Comparison of ENCODE assay signal across 16 cellular contexts in the genomic region with DNA sequence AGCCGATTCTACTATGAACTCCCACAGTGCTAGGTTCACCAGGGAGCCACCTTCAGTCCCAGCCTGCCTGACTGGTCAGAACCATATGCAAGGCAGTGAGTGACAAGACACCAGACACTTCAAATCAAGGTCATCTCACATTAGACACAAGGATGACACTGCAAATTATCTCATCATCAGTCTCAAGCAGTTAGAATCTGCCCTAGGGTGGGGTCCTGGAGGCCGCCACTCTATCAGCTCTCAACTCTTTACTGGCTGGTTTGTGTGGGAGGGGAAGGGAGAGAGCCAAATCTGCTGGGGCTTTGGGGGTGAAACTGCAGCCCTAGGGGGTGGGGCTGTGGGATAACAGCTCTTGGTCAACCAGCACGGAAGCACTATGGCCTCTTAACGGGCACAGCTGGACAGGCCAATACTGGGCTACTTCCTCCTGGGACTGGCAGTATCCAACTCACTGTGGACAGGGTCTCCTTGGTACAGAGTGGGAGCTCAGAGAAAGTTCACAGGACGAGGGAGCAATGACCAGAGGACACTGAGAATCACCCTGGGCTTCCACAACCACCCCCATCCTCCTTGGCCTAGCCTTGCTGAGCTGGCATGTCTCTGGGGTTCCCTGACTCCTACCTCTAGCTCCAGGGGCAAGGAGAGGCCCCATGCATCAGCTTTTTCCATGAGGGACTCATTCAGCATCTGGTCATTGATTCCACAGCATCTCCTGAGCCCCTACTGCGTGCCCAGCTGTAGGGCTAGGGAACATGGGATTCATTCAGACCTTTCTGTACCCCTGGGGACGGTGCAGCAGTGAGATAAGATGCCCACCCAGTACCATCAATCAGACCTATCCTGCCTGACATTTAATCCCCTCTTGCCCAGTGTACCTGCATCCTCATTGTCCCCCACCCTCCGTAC. TPM values are rescaled to one million over a fixed set of nuclear protein-coding genes. Genes with fewer than 3 reads are reported as not detected.
DNase-seq lines count a peak whose midpoint lies in the region; ATAC-seq lines count a peak whose summit lies in the region.
"Had no signal": no experiment of that assay in that cellular context is flagged by ENCODE, and none has a peak within 500 bp of the region (broad histone marks: within the 10 kb centered on the region; RNA-seq: fewer than 3 reads in every experiment).

No MANE protein-coding gene starts in this region.

- H3K23ac ChIP-seq in trophoblast cell (ENCODE audit: low read length) = no peak overlapping the region

- H3K4me3 ChIP-seq in aorta (ENCODE audit: low read length in 2 of 2) (no peak overlapping the region), trophoblast cell (ENCODE audit: low read depth, low read length) (no peak overlapping the region)
- H3K4me3 ChIP-seq: breast epithelium, heart right ventricle had no signal

- no peak overlapping the region for H3K18ac ChIP-seq in trophoblast cell (ENCODE audit: low read length)

- H3K36me3 Mint-ChIP-seq in central memory CD8-positive, alpha-beta T cell (ENCODE audit: insufficient read depth) = no peaks in the 10 kb centered on the region
- no peaks in the 10 kb centered on the region for H3K36me3 Mint-ChIP-seq in natural killer cell treated with Interleukin-12 subunit alpha and Interleukin-12 subunit beta and Interleukin-15 and Interleukin-18, amount 100 ng/mL, for 72 hours
- H3K36me3 Mint-ChIP-seq: stimulated activated effector memory CD8-positive, alpha-beta T cell treated with anti-CD3 and anti-CD28 coated beads, Interleukin-12 subunit alpha, Interleukin-12 subunit beta, amount 100 ng/mL, for 72 hours had no signal

- no peak overlapping the region for H4K91ac ChIP-seq in trophoblast cell (ENCODE audit: low read depth, low read length)

- H3K79me1 ChIP-seq in trophoblast cell (ENCODE audit: low read length) = no peaks in the 10 kb centered on the region

- no peak overlapping the region for H3K4ac ChIP-seq in trophoblast cell (ENCODE audit: low read depth, low read length)

- no peak overlapping the region for H3K27ac ChIP-seq in aorta (ENCODE audit: low read depth in 1 of 2, low read length in 2 of 2)
- H3K27ac ChIP-seq in trophoblast cell (ENCODE audit: low read depth, low read length) = no peak overlapping the region
- H3K27ac ChIP-seq: breast epithelium, heart right ventricle, KMS-11, neutrophil had no signal

- no peaks in the 10 kb centered on the region for H3K79me2 ChIP-seq in trophoblast cell (ENCODE audit: control insufficient read depth, insufficient read depth, low read length, poor library complexity)

- no peak overlapping the region for H2BK12ac ChIP-seq in trophoblast cell (ENCODE audit: low read length)

- no peak overlapping the region for H4K12ac ChIP-seq in trophoblast cell (ENCODE audit: low read depth, low read length)

- H2AFZ ChIP-seq in trophoblast cell (ENCODE audit: insufficient read depth, low read length, poor library complexity) = no peak overlapping the region

- H3K36me3 ChIP-seq in aorta (ENCODE audit: control insufficient read depth in 1 of 2, insufficient read depth in 2 of 2, low read length in 1 of 2) (no peaks in the 10 kb centered on the region), trophoblast cell (ENCODE audit: control insufficient read depth in 1 of 2, insufficient read depth in 2 of 2, low read length in 2 of 2) (no peaks in the 10 kb centered on the region)
- H3K36me3 ChIP-seq: breast epithelium, heart right ventricle, neutrophil had no signal

- intact Hi-C loops in aorta (cut with DNase I) = no loop called here

- no peak overlapping the region for H3K4me2 ChIP-seq in trophoblast cell (ENCODE audit: low read length)
- H3K4me2 ChIP-seq: KMS-11 had no signal

- no peaks in the 10 kb centered on the region for H3K9me3 ChIP-seq in aorta (ENCODE audit: control insufficient read depth, low read length)
- H3K9me3 ChIP-seq in trophoblast cell (ENCODE audit: insufficient read depth, low read depth, low read length) = peaks cover 3% of the 10 kb centered on the region
- H3K9me3 ChIP-seq: breast epithelium, heart right ventricle, neutrophil had no signal

- DNase-seq in stimulated activated CD4-positive, alpha-beta T cell treated with anti-CD3 and anti-CD28 coated beads, Interleukin-15, amount 100 ng/mL, for 24 hours = peak; percentile 1
- no peak for DNase-seq in stimulated activated CD4-positive, alpha-beta T cell treated with anti-CD3 and anti-CD28 coated beads, Interleukin-2, amount 100 ng/mL, for 48 hours
- DNase-seq in central memory CD8-positive, alpha-beta T cell (ENCODE audit: low spot score in 2 of 2) = peak; percentile 9 to 12
- DNase-seq in natural killer cell treated with Interleukin-12 subunit alpha and Interleukin-12 subunit beta and Interleukin-15 and Interleukin-18, amount 100 ng/mL, for 72 hours (ENCODE audit: low spot score) = peak; percentile 53
- DNase-seq in aorta (peak; percentile 49 to 60), trophoblast cell (no peak), globus pallidus (ENCODE audit: low spot score) (no peak)
- DNase-seq: DMS79 treated with DMSO at 0.1 percent for 48 hours, NCI-H1694, T1000 had no signal

- H2BK5ac ChIP-seq in trophoblast cell (ENCODE audit: low read depth, low read length, poor library complexity) = no peak overlapping the region

- no peaks in the 10 kb centered on the region for H3K9me3 Mint-ChIP-seq in central memory CD8-positive, alpha-beta T cell
- no peaks in the 10 kb centered on the region for H3K9me3 Mint-ChIP-seq in natural killer cell treated with Interleukin-12 subunit alpha and Interleukin-12 subunit beta and Interleukin-15 and Interleukin-18, amount 100 ng/mL, for 72 hours
- H3K9me3 Mint-ChIP-seq: stimulated activated effector memory CD8-positive, alpha-beta T cell treated with anti-CD3 and anti-CD28 coated beads, Interleukin-12 subunit alpha, Interleukin-12 subunit beta, amount 100 ng/mL, for 72 hours had no signal

- no peak overlapping the region for H2BK120ac ChIP-seq in trophoblast cell (ENCODE audit: insufficient read depth, low read length, poor library complexity)

- H3K4me1 ChIP-seq in aorta (ENCODE audit: control insufficient read depth in 1 of 2, insufficient read depth in 2 of 2, low read length in 2 of 2) = no peaks in the 10 kb centered on the region
- peaks cover 4 to 5% of the 10 kb centered on the region in 2 experiments for H3K4me1 ChIP-seq in trophoblast cell (ENCODE audit: control insufficient read depth in 1 of 2, insufficient read depth in 2 of 2, low read length in 2 of 2)
- H3K4me1 ChIP-seq: breast epithelium had no signal

- H3K27me3 ChIP-seq in aorta (ENCODE audit: control insufficient read depth in 1 of 2, insufficient read depth in 2 of 2, low read length in 1 of 2) (no peaks in the 10 kb centered on the region), trophoblast cell (ENCODE audit: insufficient read depth, low read length) (peaks cover 10% of the 10 kb centered on the region)

- no peaks in the 10 kb centered on the region for H3K27me3 Mint-ChIP-seq in central memory CD8-positive, alpha-beta T cell
- peaks cover 0 to 1% of the 10 kb centered on the region in 2 donors for H3K27me3 Mint-ChIP-seq in natural killer cell treated with Interleukin-12 subunit alpha and Interleukin-12 subunit beta and Interleukin-15 and Interleukin-18, amount 100 ng/mL, for 72 hours

- no peak overlapping the region for H2AK5ac ChIP-seq in trophoblast cell (ENCODE audit: low read length)

- H3K27ac Mint-ChIP-seq in central memory CD8-positive, alpha-beta T cell (ENCODE audit: low read depth) = no peak overlapping the region
- no peak overlapping the region for H3K27ac Mint-ChIP-seq in natural killer cell treated with Interleukin-12 subunit alpha and Interleukin-12 subunit beta and Interleukin-15 and Interleukin-18, amount 100 ng/mL, for 72 hours
- H3K27ac Mint-ChIP-seq: stimulated activated effector memory CD8-positive, alpha-beta T cell treated with anti-CD3 and anti-CD28 coated beads, Interleukin-12 subunit alpha, Interleukin-12 subunit beta, amount 100 ng/mL, for 72 hours had no signal

- ATAC-seq in central memory CD8-positive, alpha-beta T cell (replicated peaks; ENCODE audit: extremely low read depth, poor library complexity, severe bottlenecking) = no peak
- no peak for ATAC-seq in natural killer cell treated with Interleukin-12 subunit alpha and Interleukin-12 subunit beta and Interleukin-15 and Interleukin-18, amount 100 ng/mL, for 72 hours
- ATAC-seq in aorta (ENCODE audit: low FRiP score) = no peak
- no peak for ATAC-seq in HG02970 (IDR thresholded peaks at IDR 0.05; ENCODE audit: low FRiP score, unreplicated experiment)
- ATAC-seq: stimulated activated effector memory CD8-positive, alpha-beta T cell treated with anti-CD3 and anti-CD28 coated beads, Interleukin-12 subunit alpha, Interleukin-12 subunit beta, amount 100 ng/mL, for 72 hours had no signal

- no peak overlapping the region for H3K14ac ChIP-seq in trophoblast cell (ENCODE audit: low read length)

- no peak overlapping the region for H3K4me3 Mint-ChIP-seq in central memory CD8-positive, alpha-beta T cell
- no peak overlapping the region for H3K4me3 Mint-ChIP-seq in natural killer cell treated with Interleukin-12 subunit alpha and Interleukin-12 subunit beta and Interleukin-15 and Interleukin-18, amount 100 ng/mL, for 72 hours
- H3K4me3 Mint-ChIP-seq: stimulated activated effector memory CD8-positive, alpha-beta T cell treated with anti-CD3 and anti-CD28 coated beads, Interleukin-12 subunit alpha, Interleukin-12 subunit beta, amount 100 ng/mL, for 72 hours had no signal

- no peak overlapping the region for H3K9ac ChIP-seq in trophoblast cell (ENCODE audit: low read length)
- H3K9ac ChIP-seq: KMS-11 had no signal

- no peaks in the 10 kb centered on the region for H3K4me1 Mint-ChIP-seq in central memory CD8-positive, alpha-beta T cell
- H3K4me1 Mint-ChIP-seq in natural killer cell treated with Interleukin-12 subunit alpha and Interleukin-12 subunit beta and Interleukin-15 and Interleukin-18, amount 100 ng/mL, for 72 hours (ENCODE audit: low read depth in 2 of 2) = no peaks in the 10 kb centered on the region

- no peak overlapping the region for H4K8ac ChIP-seq in trophoblast cell (ENCODE audit: low read depth, low read length)

- WGBS in aorta, 2 donors = 82 to 85% methylated on average over 8 of the region's 8 CpGs
- WGBS in trophoblast cell (ENCODE audit: extremely low coverage, insufficient coverage, insufficient read length) = no CpG with 5 or more reads among the region's 8 CpGs

RNA-seq across cellular contexts. Expression of a gene that starts 5.4 kb away (rescaled TPM):
- not detected for total RNA-seq in natural killer cell treated with Interleukin-12 subunit alpha and Interleukin-12 subunit beta and Interleukin-15 and Interleukin-18, amount 100 ng/mL, for 72 hours
- 1 to 10 TPM in 1 of 2 donors, under 1 TPM in 1; 0.36 to 1.2 TPM for total RNA-seq in aorta
- polyA plus RNA-seq in aorta = 1 to 10 TPM in 1 of 2 donors, under 1 TPM in 1; 0.54 to 4.0 TPM
- 0.27 and 0.39 TPM in 2 replicates for polyA plus RNA-seq in trophoblast cell (2013)
- polyA plus RNA-seq: heart right ventricle had no signal

RNA-seq across cellular contexts. Expression of a gene that starts 27.9 kb away (rescaled TPM):
- total RNA-seq in natural killer cell treated with Interleukin-12 subunit alpha and Interleukin-12 subunit beta and Interleukin-15 and Interleukin-18, amount 100 ng/mL, for 72 hours = 1 to 10 TPM in 1 of 2 donors, under 1 TPM in 1; 0.81 to 1.9 TPM
- 10 to 100 TPM in 1 of 2 donors, 1 to 10 TPM in 1; 8.8 to 24.8 TPM for total RNA-seq in aorta
- polyA plus RNA-seq in aorta = under 1 TPM; 0.13 to 0.79 TPM
- 4.8 and 5.1 TPM in 2 replicates for polyA plus RNA-seq in trophoblast cell (2013)

Comparison
In these comparisons a context has a peak if more than half of its experiments do, and no peak if none do; other contexts are left out.
1. DNase-seq: peak in stimulated activated CD4-positive, alpha-beta T cell treated with anti-CD3 and anti-CD28 coated beads, Interleukin-15, amount 100 ng/mL, for 24 hours (single experiment), central memory CD8-positive, alpha-beta T cell (2 of 2), natural killer cell treated with Interleukin-12 subunit alpha and Interleukin-12 subunit beta and Interleukin-15 and Interleukin-18, amount 100 ng/mL, for 72 hours (single experiment) and aorta (2 of 2); none in stimulated activated CD4-positive, alpha-beta T cell treated with anti-CD3 and anti-CD28 coated beads, Interleukin-2, amount 100 ng/mL, for 48 hours (0 of 2), trophoblast cell (0 of 2) and globus pallidus (single experiment).